ENCODE assay signal across 22 cellular contexts in the genomic region with DNA sequence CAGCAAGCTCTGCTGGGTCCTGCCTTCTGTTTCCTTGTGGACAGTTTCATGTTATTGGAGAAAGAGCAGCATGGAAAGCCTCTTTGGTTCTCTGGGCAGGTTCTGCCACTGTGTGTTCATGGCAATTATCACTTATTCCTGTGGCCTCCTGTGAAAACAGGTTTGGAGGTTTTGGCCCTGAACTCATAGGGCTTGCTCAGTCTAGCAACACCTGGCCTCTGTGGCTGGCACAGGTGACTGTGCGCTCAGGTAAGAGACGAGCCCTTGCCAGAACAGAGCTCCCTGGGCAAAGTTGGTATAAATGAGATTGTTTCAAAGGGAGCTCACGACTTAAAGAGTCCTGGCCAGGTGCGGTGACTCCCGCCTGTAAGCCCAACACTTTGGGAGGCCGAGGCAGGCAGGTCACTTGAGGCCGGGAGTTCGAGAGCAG. TPM values are rescaled to one million over a fixed set of nuclear protein-coding genes. Genes with fewer than 3 reads are reported as not detected.
DNase-seq lines count a peak whose midpoint lies in the region; ATAC-seq and TF ChIP-seq lines count a peak whose summit lies in the region.
"Had no signal": no experiment of that assay in that cellular context is flagged by ENCODE, and none has a peak within 500 bp of the region (broad histone marks: within the 10 kb centered on the region; RNA-seq: fewer than 3 reads in every experiment).

No MANE protein-coding gene starts in this region.

- H3K27me3 Mint-ChIP-seq in mesothelial cell of epicardium (ENCODE audit: low read depth): no peaks in the 10 kb centered on the region
- H3K27me3 Mint-ChIP-seq: activated CD4-positive, alpha-beta T cell treated with anti-CD3 and anti-CD28 coated beads, Interleukin-2, amount 10 ng/mL, durations not matched to agents 7 days and 5 days had no signal

- no peak for DNase-seq in RWPE1 (ENCODE audit: low spot score)
- peak in 1 of 2 donors; percentile 45 for DNase-seq in foreskin keratinocyte
- no peak for DNase-seq in gastrocnemius medialis
- DNase-seq in mesothelial cell of epicardium (ENCODE audit: low spot score in 2 of 2, unreplicated experiment in 2 of 2): no peak
- DNase-seq in NCI-H774 (lab: John Stamatoyannopoulos, UW): no peak
- DNase-seq: activated CD4-positive, alpha-beta T cell treated with anti-CD3 and anti-CD28 coated beads, Interleukin-2, amount 10 ng/mL, durations not matched to agents 7 days and 5 days; activated naive CD4-positive, alpha-beta T cell treated with anti-CD3 and anti-CD28 coated beads for 36 hours; activated T-cell treated with anti-CD3 and anti-CD28 coated beads, Interleukin-2, amount 50 U/mL, for 72 hours; AML-193; DMS79; GF-D8; left lung; midbrain; NCI-H748 treated with DMSO at 0.1 percent for 48 hours; OCI-M1 had no signal

- no peaks in the 10 kb centered on the region for H3K9me3 Mint-ChIP-seq in mesothelial cell of epicardium
- H3K9me3 Mint-ChIP-seq: activated CD4-positive, alpha-beta T cell treated with anti-CD3 and anti-CD28 coated beads, Interleukin-2, amount 10 ng/mL, durations not matched to agents 7 days and 5 days; activated naive CD4-positive, alpha-beta T cell treated with anti-CD3 and anti-CD28 coated beads for 36 hours; activated T-cell treated with anti-CD3 and anti-CD28 coated beads, Interleukin-2, amount 50 U/mL, for 72 hours; T-helper 2 cell treated with Interferon-gamma antibody and Interleukin-4, amounts not matched to agents 5 μg/mL and 100 μg/mL, for 36 hours had no signal

- no peak overlapping the region for H3K27ac Mint-ChIP-seq in mesothelial cell of epicardium
- H3K27ac Mint-ChIP-seq: activated naive CD4-positive, alpha-beta T cell treated with anti-CD3 and anti-CD28 coated beads for 36 hours had no signal

- POLR2A ChIA-PET in RWPE1 (lab: Yijun Ruan, JAX; ENCODE audit: low non-redundant PET): interaction anchor here (0.6 kb wide), 1 partner anchor 68 kb away, joined by 6 read pairs; a partner anchor contains a TSS

- H3K27ac ChIP-seq in BLaER1 treated with 17β-estradiol and CSF1 and Interleukin-3, amounts not matched to agents 10 nM and 100 nM: peak overlapping the region in 4 of 11 experiments; percentile 11 to 75 (median 30); a peak in 6 of 22 replicates
- peak overlapping the region; percentile 48 for H3K27ac ChIP-seq in RWPE1
- no peak overlapping the region for H3K27ac ChIP-seq in foreskin keratinocyte
- H3K27ac ChIP-seq in gastrocnemius medialis: peak overlapping the region; percentile 90 to 96 (median 92)
- H3K27ac ChIP-seq: cardiac muscle cell, coronary artery, left lung, VCaP had no signal

- no peak for TF ChIP-seq POLR2A in gastrocnemius medialis (IDR thresholded peaks at IDR 0.05)

- peak; percentile 27 for ATAC-seq in foreskin keratinocyte
- no peak for ATAC-seq in gastrocnemius medialis
- ATAC-seq in GM18519 (IDR thresholded peaks at IDR 0.05; ENCODE audit: low FRiP score, unreplicated experiment): no peak
- ATAC-seq in GM19023 (IDR thresholded peaks at IDR 0.05; ENCODE audit: unreplicated experiment): no peak
- ATAC-seq: activated T-cell treated with anti-CD3 and anti-CD28 coated beads, Interleukin-2, amount 50 U/mL, for 72 hours; left lung had no signal

- no peaks in the 10 kb centered on the region for H3K9me3 ChIP-seq in BLaER1 treated with 17β-estradiol and CSF1 and Interleukin-3, amounts not matched to agents 10 nM and 100 nM (replicated peaks in 1 of 11)
- no peaks in the 10 kb centered on the region for H3K9me3 ChIP-seq in gastrocnemius medialis
- H3K9me3 ChIP-seq: left lung had no signal

- no peak overlapping the region for H3K9ac ChIP-seq in BLaER1 treated with 17β-estradiol and CSF1 and Interleukin-3, amounts not matched to agents 10 nM and 100 nM

- peaks cover 0 to 7% (median 0%) of the 10 kb centered on the region in 11 experiments; a peak in 2 of 22 replicates for H3K36me3 ChIP-seq in BLaER1 treated with 17β-estradiol and CSF1 and Interleukin-3, amounts not matched to agents 10 nM and 100 nM
- no peaks in the 10 kb centered on the region for H3K36me3 ChIP-seq in gastrocnemius medialis
- H3K36me3 ChIP-seq: cardiac muscle cell, left lung had no signal

- peak overlapping the region; percentile 38 to 96 (median 73); a peak in 20 of 22 replicates for H3K4me2 ChIP-seq in BLaER1 treated with 17β-estradiol and CSF1 and Interleukin-3, amounts not matched to agents 10 nM and 100 nM

- H3K4me3 Mint-ChIP-seq in mesothelial cell of epicardium: no peak overlapping the region
- H3K4me3 Mint-ChIP-seq: activated CD4-positive, alpha-beta T cell treated with anti-CD3 and anti-CD28 coated beads, Interleukin-2, amount 10 ng/mL, durations not matched to agents 7 days and 5 days; activated naive CD4-positive, alpha-beta T cell treated with anti-CD3 and anti-CD28 coated beads for 36 hours; activated T-cell treated with anti-CD3 and anti-CD28 coated beads, Interleukin-2, amount 50 U/mL, for 72 hours; T-helper 2 cell treated with Interferon-gamma antibody and Interleukin-4, amounts not matched to agents 5 μg/mL and 100 μg/mL, for 36 hours had no signal

- H3K4me1 ChIP-seq in BLaER1 treated with 17β-estradiol and CSF1 and Interleukin-3, amounts not matched to agents 10 nM and 100 nM: peaks cover 76 to 95% (median 93%) of the 10 kb centered on the region in 10 experiments
- H3K4me1 ChIP-seq in foreskin keratinocyte (peaks cover 16% of the 10 kb centered on the region), gastrocnemius medialis (peaks cover 91 to 93% of the 10 kb centered on the region in 2 donors)

- H3K27me3 ChIP-seq in BLaER1 treated with 17β-estradiol and CSF1 and Interleukin-3, amounts not matched to agents 10 nM and 100 nM: no peaks in the 10 kb centered on the region
- H3K27me3 ChIP-seq in foreskin keratinocyte: no peaks in the 10 kb centered on the region
- H3K27me3 ChIP-seq in gastrocnemius medialis: no peaks in the 10 kb centered on the region
- H3K27me3 ChIP-seq: cardiac muscle cell, left lung had no signal

- TF ChIP-seq CTCF in RWPE1 (conservative IDR thresholded peaks at IDR 0.05; ENCODE audit: low read depth): no peak
- TF ChIP-seq CTCF in foreskin keratinocyte (conservative IDR thresholded peaks at IDR 0.05): peak; percentile 9
- no peak for TF ChIP-seq CTCF in gastrocnemius medialis (IDR thresholded peaks at IDR 0.05 in 4 of 5, conservative IDR thresholded peaks at IDR 0.05 in 1 of 5)
- no peak for TF ChIP-seq CTCF in mesothelial cell of epicardium (IDR thresholded peaks at IDR 0.05; ENCODE audit: unreplicated experiment)

- peaks cover 15 to 78% (median 59%) of the 10 kb centered on the region in 11 experiments; a peak in 18 of 22 replicates for H4K20me1 ChIP-seq in BLaER1 treated with 17β-estradiol and CSF1 and Interleukin-3, amounts not matched to agents 10 nM and 100 nM

- H3K4me1 Mint-ChIP-seq in mesothelial cell of epicardium: peaks cover 35% of the 10 kb centered on the region

- in situ Hi-C loops in gastrocnemius medialis (cut with MboI; ENCODE audit: low sequenced_read_pairs in 4 of 4): loop anchor here in 3 of 4 donors (5.0 to 25.0 kb wide), 4 partner anchors 63 to 375 kb away; a partner anchor contains a TSS

- H3K4me3 ChIP-seq in BLaER1 treated with 17β-estradiol and CSF1 and Interleukin-3, amounts not matched to agents 10 nM and 100 nM: no peak overlapping the region
- no peak overlapping the region for H3K4me3 ChIP-seq in gastrocnemius medialis
- H3K4me3 ChIP-seq: cardiac muscle cell, coronary artery, left lung had no signal

- no peaks in the 10 kb centered on the region for H3K36me3 Mint-ChIP-seq in mesothelial cell of epicardium

- CTCF ChIA-PET in RWPE1 (lab: Yijun Ruan, JAX): interaction anchor here (0.6 kb wide), 1 partner anchor 262 kb away, joined by 3 read pairs; no protein-coding TSS in a partner anchor

- intact Hi-C loops in gastrocnemius medialis (cut with DNase I; ENCODE audit: low total_unique reads): loop anchor here (2.0 to 5.0 kb wide), 2 partner anchors 375 to 410 kb away; a partner anchor contains a TSS

RNA-seq across cellular contexts. Expression of a gene that starts 5.7 kb away (rescaled TPM):
- 5.4 and 5.8 TPM in 2 replicates for total RNA-seq in foreskin keratinocyte
- polyA plus RNA-seq in foreskin keratinocyte: 4.2 and 4.7 TPM in 2 replicates
- 10 to 100 TPM; 21.4 to 48.0 (median 35.2) TPM for total RNA-seq in gastrocnemius medialis
- 22.2 to 23.0 TPM (median 22.4 TPM) in 3 replicates for total RNA-seq in mesothelial cell of epicardium
